In the genomic region with DNA sequence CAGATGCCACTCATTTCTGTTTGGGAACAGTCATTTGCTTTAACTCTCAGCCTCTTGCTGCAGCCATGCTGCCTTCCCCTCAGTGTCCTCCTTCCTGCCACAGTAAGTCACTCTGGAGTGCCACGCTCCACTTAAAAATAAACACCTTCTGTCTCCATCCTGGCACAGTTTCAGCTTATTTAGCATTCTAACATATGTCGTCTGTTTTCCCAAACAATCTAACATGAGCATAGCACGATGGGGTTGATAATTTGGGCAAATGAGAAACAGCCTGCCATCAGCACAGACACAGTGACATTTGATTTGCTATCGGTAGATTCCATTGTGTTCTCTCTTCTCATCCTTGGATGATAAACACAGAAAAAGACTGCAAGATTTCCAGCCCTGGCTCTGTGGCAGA, we compare ENCODE assay signal across 2 cellular contexts.
TF ChIP-seq lines count a peak whose summit lies in the region.

No MANE protein-coding gene starts in this region.

TF ChIP-seq in WTC11, 78 proteins besides CTCF, POLR2A, EP300 and RAD21 (continued from another document):
- no peak for TF ChIP-seq ZNF532 (CRISPR knock-in tag; IDR thresholded peaks at IDR 0.05; ENCODE audit: borderline replicate concordance)
- no peak for TF ChIP-seq FOXJ3 (CRISPR knock-in tag; IDR thresholded peaks at IDR 0.05; ENCODE audit: borderline replicate concordance)
- no peak for TF ChIP-seq NR2C2 (CRISPR knock-in tag; IDR thresholded peaks at IDR 0.05)
- TF ChIP-seq ATF3 (CRISPR knock-in tag; conservative IDR thresholded peaks at IDR 0.05), result no peak
- no peak for TF ChIP-seq ZNF416 (CRISPR knock-in tag; IDR thresholded peaks at IDR 0.05)
- no peak for TF ChIP-seq NFYB (CRISPR knock-in tag; conservative IDR thresholded peaks at IDR 0.05; ENCODE audit: low read depth)
- no peak for TF ChIP-seq SOX15 (CRISPR knock-in tag; IDR thresholded peaks at IDR 0.05)
- TF ChIP-seq, protein P1, sequence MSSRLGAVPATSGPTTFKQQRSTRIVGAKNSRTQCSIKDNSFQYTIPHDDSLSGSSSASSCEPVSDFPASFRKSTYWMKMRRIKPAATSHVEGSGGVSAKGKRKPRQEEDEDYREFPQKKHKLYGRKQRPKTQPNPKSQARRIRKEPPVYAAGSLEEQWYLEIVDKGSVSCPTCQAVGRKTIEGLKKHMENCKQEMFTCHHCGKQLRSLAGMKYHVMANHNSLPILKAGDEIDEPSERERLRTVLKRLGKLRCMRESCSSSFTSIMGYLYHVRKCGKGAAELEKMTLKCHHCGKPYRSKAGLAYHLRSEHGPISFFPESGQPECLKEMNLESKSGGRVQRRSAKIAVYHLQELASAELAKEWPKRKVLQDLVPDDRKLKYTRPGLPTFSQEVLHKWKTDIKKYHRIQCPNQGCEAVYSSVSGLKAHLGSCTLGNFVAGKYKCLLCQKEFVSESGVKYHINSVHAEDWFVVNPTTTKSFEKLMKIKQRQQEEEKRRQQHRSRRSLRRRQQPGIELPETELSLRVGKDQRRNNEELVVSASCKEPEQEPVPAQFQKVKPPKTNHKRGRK (CRISPR knock-in tag; IDR thresholded peaks at IDR 0.05; ENCODE audit: borderline replicate concordance), result no peak
- no peak for TF ChIP-seq ZBTB21 (CRISPR knock-in tag; IDR thresholded peaks at IDR 0.05; ENCODE audit: borderline replicate concordance)
- TF ChIP-seq JAZF1 (CRISPR knock-in tag; IDR thresholded peaks at IDR 0.05), result no peak
- TF ChIP-seq, protein P2, sequence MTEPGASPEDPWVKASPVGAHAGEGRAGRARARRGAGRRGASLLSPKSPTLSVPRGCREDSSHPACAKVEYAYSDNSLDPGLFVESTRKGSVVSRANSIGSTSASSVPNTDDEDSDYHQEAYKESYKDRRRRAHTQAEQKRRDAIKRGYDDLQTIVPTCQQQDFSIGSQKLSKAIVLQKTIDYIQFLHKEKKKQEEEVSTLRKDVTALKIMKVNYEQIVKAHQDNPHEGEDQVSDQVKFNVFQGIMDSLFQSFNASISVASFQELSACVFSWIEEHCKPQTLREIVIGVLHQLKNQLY (CRISPR knock-in tag; IDR thresholded peaks at IDR 0.05), result no peak
- no peak for TF ChIP-seq ZNF232 (CRISPR knock-in tag; IDR thresholded peaks at IDR 0.05)
- no peak for TF ChIP-seq GRHL2 (CRISPR knock-in tag; IDR thresholded peaks at IDR 0.05; ENCODE audit: insufficient replicate concordance, severe bottlenecking)
- TF ChIP-seq ESRRA (CRISPR knock-in tag; IDR thresholded peaks at IDR 0.05; ENCODE audit: borderline replicate concordance), result no peak
- no peak for TF ChIP-seq FOXP4 (CRISPR knock-in tag; IDR thresholded peaks at IDR 0.05)
- TF ChIP-seq, protein P3, sequence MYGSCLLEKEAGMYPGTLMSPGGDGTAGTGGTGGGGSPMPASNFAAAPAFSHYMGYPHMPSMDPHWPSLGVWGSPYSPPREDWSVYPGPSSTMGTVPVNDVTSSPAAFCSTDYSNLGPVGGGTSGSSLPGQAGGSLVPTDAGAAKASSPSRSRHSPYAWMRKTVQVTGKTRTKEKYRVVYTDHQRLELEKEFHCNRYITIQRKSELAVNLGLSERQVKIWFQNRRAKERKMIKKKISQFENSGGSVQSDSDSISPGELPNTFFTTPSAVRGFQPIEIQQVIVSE (CRISPR knock-in tag; IDR thresholded peaks at IDR 0.05; ENCODE audit: borderline replicate concordance), result no peak

TF ChIP-seq in GM23338, 12 proteins besides CTCF, POLR2A, EP300 and RAD21 (continued from another document):
- no peak for TF ChIP-seq ZNF462 (CRISPR knock-in tag; IDR thresholded peaks at IDR 0.05)
- no peak for TF ChIP-seq ZNF114 (CRISPR knock-in tag; IDR thresholded peaks at IDR 0.05)
- TF ChIP-seq STAT1 (IDR thresholded peaks at IDR 0.05; ENCODE audit: unreplicated experiment), result no peak
- TF ChIP-seq JUNB (IDR thresholded peaks at IDR 0.05; ENCODE audit: unreplicated experiment), result no peak
